16 cellular contexts compared by ENCODE assay signal in genomic region chr9:89667730-89668129, GRCh38.
A peak's percentile ranks its signal among the peaks of the same experiment; 100 is the strongest.
DNase-seq lines count a peak whose midpoint lies in the region; ATAC-seq and TF ChIP-seq lines count a peak whose summit lies in the region.
"Had no signal": no experiment of that assay in that cellular context is flagged by ENCODE, and none has a peak within 500 bp of the region (broad histone marks: within the 10 kb centered on the region; RNA-seq: fewer than 3 reads in every experiment).

No MANE protein-coding gene starts in this region.

- peaks cover 2 to 9% of the 10 kb centered on the region in 2 donors for H3K9me3 Mint-ChIP-seq in effector memory CD8-positive, alpha-beta T cell

- DNase-seq in DMS79 treated with DMSO at 0.1 percent for 48 hours (lab: John Stamatoyannopoulos, UW) (peak; percentile 45), NCI-H187 treated with DMSO at 0.1 percent for 48 hours (lab: John Stamatoyannopoulos, UW) (peak; percentile 7), body of pancreas (peak; percentile 73 to 87 (median 80)), trophoblast cell (no peak), C1 segment of cervical spinal cord (lab: John Stamatoyannopoulos, UW) (no peak)
- DNase-seq in effector memory CD8-positive, alpha-beta T cell: no peak
- DNase-seq: amniotic stem cell; heart left ventricle; KG1; Peyer's patch; stimulated activated naive CD4-positive, alpha-beta T cell had no signal

- no peak overlapping the region for H3K4me2 ChIP-seq in trophoblast cell (ENCODE audit: low read length)
- H3K4me2 ChIP-seq: BLaER1 treated with 17β-estradiol and CSF1 and Interleukin-3, amounts not matched to agents 10 nM and 100 nM; neural progenitor cell had no signal

- WGBS in body of pancreas, 2 donors: 24 to 47% methylated on average over 5 to 8 of the region's 8 CpGs
- WGBS in trophoblast cell (ENCODE audit: extremely low coverage, insufficient coverage, insufficient read length): no CpG with 5 or more reads among the region's 8 CpGs

- H3K36me3 Mint-ChIP-seq in effector memory CD8-positive, alpha-beta T cell (ENCODE audit: insufficient read depth): no peaks in the 10 kb centered on the region

- no peak overlapping the region for H4K12ac ChIP-seq in trophoblast cell (ENCODE audit: low read depth, low read length)

- no peak overlapping the region for H3K18ac ChIP-seq in trophoblast cell (ENCODE audit: low read length)

- H3K79me2 ChIP-seq in trophoblast cell (ENCODE audit: control insufficient read depth, insufficient read depth, low read length, poor library complexity): peaks cover 4% of the 10 kb centered on the region

- H3K4me1 ChIP-seq in body of pancreas: peaks cover 86% of the 10 kb centered on the region
- H3K4me1 ChIP-seq in trophoblast cell (ENCODE audit: control insufficient read depth in 1 of 2, insufficient read depth in 2 of 2, low read length in 2 of 2): peaks cover 18 to 30% of the 10 kb centered on the region in 2 experiments

- H2BK120ac ChIP-seq in trophoblast cell (ENCODE audit: insufficient read depth, low read length, poor library complexity): no peak overlapping the region

- H3K9ac ChIP-seq in trophoblast cell (ENCODE audit: low read length): no peak overlapping the region
- H3K9ac ChIP-seq: BLaER1 treated with 17β-estradiol and CSF1 and Interleukin-3, amounts not matched to agents 10 nM and 100 nM; neural progenitor cell had no signal

- no peak overlapping the region for H3K4me3 ChIP-seq in body of pancreas
- H3K4me3 ChIP-seq in trophoblast cell (ENCODE audit: low read depth, low read length): no peak overlapping the region
- H3K4me3 ChIP-seq: BLaER1 treated with 17β-estradiol and CSF1 and Interleukin-3, amounts not matched to agents 10 nM and 100 nM; heart left ventricle; neural progenitor cell; Peyer's patch had no signal

- H3K27me3 ChIP-seq in body of pancreas (no peaks in the 10 kb centered on the region), trophoblast cell (ENCODE audit: insufficient read depth, low read length) (no peaks in the 10 kb centered on the region)
- H3K27me3 ChIP-seq: BLaER1 treated with 17β-estradiol and CSF1 and Interleukin-3, amounts not matched to agents 10 nM and 100 nM; heart left ventricle; Peyer's patch had no signal

- H3K36me3 ChIP-seq in body of pancreas (replicated peaks in 1 of 2; ENCODE audit: insufficient read depth in 1 of 2, low read depth in 2 of 2) (no peaks in the 10 kb centered on the region), trophoblast cell (ENCODE audit: control insufficient read depth in 1 of 2, insufficient read depth in 2 of 2, low read length in 2 of 2) (no peaks in the 10 kb centered on the region)
- H3K36me3 ChIP-seq: BLaER1 treated with 17β-estradiol and CSF1 and Interleukin-3, amounts not matched to agents 10 nM and 100 nM; heart left ventricle; neural progenitor cell; Peyer's patch had no signal

- H2AFZ ChIP-seq in trophoblast cell (ENCODE audit: insufficient read depth, low read length, poor library complexity): no peak overlapping the region
- H2AFZ ChIP-seq: neural progenitor cell had no signal

- no peaks in the 10 kb centered on the region for H3K9me3 ChIP-seq in body of pancreas
- peaks cover 3% of the 10 kb centered on the region for H3K9me3 ChIP-seq in trophoblast cell (ENCODE audit: insufficient read depth, low read depth, low read length)
- H3K9me3 ChIP-seq: heart left ventricle, Peyer's patch had no signal

- H2BK12ac ChIP-seq in trophoblast cell (ENCODE audit: low read length): peak overlapping the region; percentile 85

- peaks cover 26 to 34% of the 10 kb centered on the region in 2 donors for H3K27me3 Mint-ChIP-seq in effector memory CD8-positive, alpha-beta T cell

- H3K79me1 ChIP-seq in trophoblast cell (ENCODE audit: low read length): peaks cover 22% of the 10 kb centered on the region

- intact Hi-C loops in body of pancreas (cut with DNase I): no loop called here

- H3K23ac ChIP-seq in trophoblast cell (ENCODE audit: low read length): no peak overlapping the region

- no peak overlapping the region for H3K27ac Mint-ChIP-seq in effector memory CD8-positive, alpha-beta T cell
- H3K27ac Mint-ChIP-seq: activated T-cell treated with anti-CD3 and anti-CD28 coated beads, Interleukin-2, amount 50 U/mL, for 72 hours; neural progenitor cell had no signal

- H3K4me3 Mint-ChIP-seq in effector memory CD8-positive, alpha-beta T cell: no peak overlapping the region
- H3K4me3 Mint-ChIP-seq: activated T-cell treated with anti-CD3 and anti-CD28 coated beads, Interleukin-2, amount 50 U/mL, for 72 hours; neural progenitor cell had no signal

- H2AK5ac ChIP-seq in trophoblast cell (ENCODE audit: low read length): peak overlapping the region; percentile 66

- H3K27ac ChIP-seq in body of pancreas (peak overlapping the region; percentile 76 to 93 (median 90)), trophoblast cell (ENCODE audit: low read depth, low read length) (no peak overlapping the region)
- H3K27ac ChIP-seq: BLaER1 treated with 17β-estradiol and CSF1 and Interleukin-3, amounts not matched to agents 10 nM and 100 nM; heart left ventricle; neural progenitor cell had no signal

- peak; percentile 56 for ATAC-seq in body of pancreas
- ATAC-seq in HG03520 (IDR thresholded peaks at IDR 0.05; ENCODE audit: unreplicated experiment): no peak
- ATAC-seq in effector memory CD8-positive, alpha-beta T cell (replicated peaks): no peak
- ATAC-seq in HG02588 (IDR thresholded peaks at IDR 0.05; ENCODE audit: unreplicated experiment): no peak
- ATAC-seq: activated T-cell treated with anti-CD3 and anti-CD28 coated beads, Interleukin-2, amount 50 U/mL, for 72 hours had no signal

- H2BK5ac ChIP-seq in trophoblast cell (ENCODE audit: low read depth, low read length, poor library complexity): no peak overlapping the region

- H4K91ac ChIP-seq in trophoblast cell (ENCODE audit: low read depth, low read length): no peak overlapping the region

- no peak overlapping the region for H4K8ac ChIP-seq in trophoblast cell (ENCODE audit: low read depth, low read length)

- no peaks in the 10 kb centered on the region for H3K4me1 Mint-ChIP-seq in effector memory CD8-positive, alpha-beta T cell (ENCODE audit: low read depth in 2 of 2)

- no peak overlapping the region for H3K14ac ChIP-seq in trophoblast cell (ENCODE audit: low read length)

- TF ChIP-seq CTCF in body of pancreas (IDR thresholded peaks at IDR 0.05): peak in 4 of 7 experiments; percentile 16 to 32 (median 22)

- H3K4ac ChIP-seq in trophoblast cell (ENCODE audit: low read depth, low read length): no peak overlapping the region

- peak in 2 of 3 donors; percentile 58 to 69 for TF ChIP-seq POLR2A in body of pancreas (IDR thresholded peaks at IDR 0.05)

Comparison
In these comparisons a context has a peak if more than half of its experiments do, and no peak if none do; other contexts are left out.
1. DNase-seq: peak in DMS79 treated with DMSO at 0.1 percent for 48 hours (single experiment), NCI-H187 treated with DMSO at 0.1 percent for 48 hours (single experiment) and body of pancreas (4 of 4); none in trophoblast cell (0 of 2), effector memory CD8-positive, alpha-beta T cell (0 of 3) and C1 segment of cervical spinal cord (0 of 14).